In the genomic region with DNA sequence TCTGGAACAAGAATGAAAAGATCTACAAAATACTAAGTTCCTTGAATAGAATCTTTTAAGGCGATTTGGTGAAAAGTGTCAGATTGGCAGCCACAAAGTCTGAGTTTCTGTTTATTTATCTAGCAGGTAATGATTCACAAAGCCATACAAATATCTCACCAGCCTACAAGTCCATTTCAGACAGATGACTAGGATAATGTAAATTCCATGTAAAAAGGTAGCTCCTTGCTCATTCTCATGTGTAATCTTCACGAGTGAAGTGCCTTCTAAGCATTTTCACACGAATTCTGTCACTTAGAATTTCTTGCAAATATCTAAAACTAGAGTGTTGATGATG, we compare ENCODE assay signal across 12 cellular contexts.
DNase-seq lines count a peak whose midpoint lies in the region; ATAC-seq, FAIRE-seq and TF ChIP-seq lines count a peak whose summit lies in the region.
"Had no signal": no experiment of that assay in that cellular context is flagged by ENCODE, and none has a peak within 500 bp of the region (broad histone marks: within the 10 kb centered on the region; RNA-seq: fewer than 3 reads in every experiment).

No MANE protein-coding gene starts in this region.

- peak in 1 of 2 experiments; percentile 63; a peak in 1 of 5 replicates for TF ChIP-seq EP300 in A549 (IDR thresholded peaks at IDR 0.05)

- intact Hi-C loops in esophagus squamous epithelium (cut with DNase I) = no loop called here

- WGBS in A549 (ENCODE audit: missing lambda C conversion rate) = 2% methylated on average over 3 of the region's 3 CpGs
- WGBS in esophagus squamous epithelium, 2 donors = 22 to 43% methylated on average over 3 of the region's 3 CpGs

- H3K27me3 Mint-ChIP-seq in nephron progenitor cell (ENCODE audit: low read depth, poor library complexity) = peaks cover 10% of the 10 kb centered on the region

- H3K27ac Mint-ChIP-seq in nephron progenitor cell = peak overlapping the region; percentile 83

- POLR2A ChIA-PET in A549 (lab: Yijun Ruan, JAX) = interaction anchor here (0.6 to 1.7 kb wide), 7 partner anchors 16 to 86 kb away, joined by 3 to 6 read pairs (median 5); no protein-coding TSS in a partner anchor

- no peak for FAIRE-seq in A549 (lab: Jason Lieb, UNC)
- FAIRE-seq in RCC 7860 (lab: Jason Lieb, UNC) = peak; percentile 48

- H3K27me3 ChIP-seq in esophagus squamous epithelium = no peaks in the 10 kb centered on the region

- H3K4me1 Mint-ChIP-seq in nephron progenitor cell = peaks cover 44% of the 10 kb centered on the region

- no peaks in the 10 kb centered on the region for H3K9me3 ChIP-seq in A549
- H3K9me3 ChIP-seq in esophagus squamous epithelium = no peaks in the 10 kb centered on the region

- H3K4me3 ChIP-seq in A549 (peak overlapping the region; percentile 33; the same call in 2 of the 3 replicates), esophagus squamous epithelium (peak overlapping the region; percentile 22 to 57 (median 42))

- TF ChIP-seq POLR2A in A549 (IDR thresholded peaks at IDR 0.05; ENCODE audit: low read length) (no peak), esophagus squamous epithelium (IDR thresholded peaks at IDR 0.05) (no peak)

- H3K9me3 Mint-ChIP-seq in nephron progenitor cell = no peaks in the 10 kb centered on the region

- no peak for TF ChIP-seq CTCF in A549 (IDR thresholded peaks at IDR 0.05)
- TF ChIP-seq CTCF in esophagus squamous epithelium (IDR thresholded peaks at IDR 0.05) = no peak
- no peak for TF ChIP-seq CTCF in nephron progenitor cell (IDR thresholded peaks at IDR 0.05)

- peak overlapping the region; percentile 82 for H3K4me2 ChIP-seq in A549

- H3K4me1 ChIP-seq in A549 (peaks cover 47% of the 10 kb centered on the region), esophagus squamous epithelium (peaks cover 0 to 16% (median 15%) of the 10 kb centered on the region in 3 donors)

- CTCF ChIA-PET in A549 (lab: Yijun Ruan, JAX) = interaction anchor here (0.9 to 1.7 kb wide), 2 partner anchors 21 to 149 kb away, joined by 3 to 5 read pairs; no protein-coding TSS in a partner anchor

- no peak; a peak in 3 of 5 replicates for TF ChIP-seq RAD21 in A549 (conservative IDR thresholded peaks at IDR 0.05 in 1 of 2, IDR thresholded peaks at IDR 0.05 in 1 of 2)

- H3K36me3 ChIP-seq in esophagus squamous epithelium = no peaks in the 10 kb centered on the region

- H3K4me3 Mint-ChIP-seq in nephron progenitor cell = peak overlapping the region; percentile 60

- ATAC-seq in A549 (peak; percentile 82 to 84), GM19467 (IDR thresholded peaks at IDR 0.05; ENCODE audit: unreplicated experiment) (no peak), HG02678 (IDR thresholded peaks at IDR 0.05; ENCODE audit: unreplicated experiment) (no peak), HG02798 (IDR thresholded peaks at IDR 0.05; ENCODE audit: poor library complexity, unreplicated experiment) (no peak)
- ATAC-seq: HCT116 had no signal

- DNase-seq in A549 (ENCODE audit: low read depth in 1 of 2, low spot score in 1 of 2) (peak; percentile 50 to 74), RCC 7860 (ENCODE audit: low spot score) (peak; percentile 67), esophagus squamous epithelium (lab: John Stamatoyannopoulos, UW) (no peak), nephron progenitor cell (no peak), NCI-H1092 (lab: John Stamatoyannopoulos, UW) (no peak)
- DNase-seq: anterior cingulate cortex, NCI-H1417 treated with DMSO at 0.1 percent for 48 hours, T-helper 9 cell had no signal

- H3K36me3 Mint-ChIP-seq in nephron progenitor cell (ENCODE audit: low read depth) = no peaks in the 10 kb centered on the region

- H3K27ac ChIP-seq in A549 (peak overlapping the region; percentile 86 to 91), esophagus squamous epithelium (peak overlapping the region in 2 of 4 donors; percentile 36 to 45)

TF ChIP-seq in A549, 52 proteins besides CTCF, POLR2A, EP300 and RAD21:
- TF ChIP-seq KDM1A (IDR thresholded peaks at IDR 0.05; ENCODE audit: low read depth) = no peak
- TF ChIP-seq MAFK (IDR thresholded peaks at IDR 0.05; ENCODE audit: partially characterized antibody) = peak; percentile 82
- TF ChIP-seq, protein P1, sequence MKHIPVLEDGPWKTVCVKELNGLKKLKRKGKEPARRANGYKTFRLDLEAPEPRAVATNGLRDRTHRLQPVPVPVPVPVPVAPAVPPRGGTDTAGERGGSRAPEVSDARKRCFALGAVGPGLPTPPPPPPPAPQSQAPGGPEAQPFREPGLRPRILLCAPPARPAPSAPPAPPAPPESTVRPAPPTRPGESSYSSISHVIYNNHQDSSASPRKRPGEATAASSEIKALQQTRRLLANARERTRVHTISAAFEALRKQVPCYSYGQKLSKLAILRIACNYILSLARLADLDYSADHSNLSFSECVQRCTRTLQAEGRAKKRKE (CRISPR knock-in tag; IDR thresholded peaks at IDR 0.05; ENCODE audit: low read depth) = no peak
- TF ChIP-seq, protein P2, sequence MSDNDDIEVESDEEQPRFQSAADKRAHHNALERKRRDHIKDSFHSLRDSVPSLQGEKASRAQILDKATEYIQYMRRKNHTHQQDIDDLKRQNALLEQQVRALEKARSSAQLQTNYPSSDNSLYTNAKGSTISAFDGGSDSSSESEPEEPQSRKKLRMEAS (IDR thresholded peaks at IDR 0.05) = 0 out of 2 replicates have a peak, but pooled peaks have one; percentile 19
- TF ChIP-seq JUNB (IDR thresholded peaks at IDR 0.05) = peak; percentile 61
- no peak for TF ChIP-seq HOXA7 (CRISPR knock-in tag; IDR thresholded peaks at IDR 0.05)
- TF ChIP-seq, protein P3, sequence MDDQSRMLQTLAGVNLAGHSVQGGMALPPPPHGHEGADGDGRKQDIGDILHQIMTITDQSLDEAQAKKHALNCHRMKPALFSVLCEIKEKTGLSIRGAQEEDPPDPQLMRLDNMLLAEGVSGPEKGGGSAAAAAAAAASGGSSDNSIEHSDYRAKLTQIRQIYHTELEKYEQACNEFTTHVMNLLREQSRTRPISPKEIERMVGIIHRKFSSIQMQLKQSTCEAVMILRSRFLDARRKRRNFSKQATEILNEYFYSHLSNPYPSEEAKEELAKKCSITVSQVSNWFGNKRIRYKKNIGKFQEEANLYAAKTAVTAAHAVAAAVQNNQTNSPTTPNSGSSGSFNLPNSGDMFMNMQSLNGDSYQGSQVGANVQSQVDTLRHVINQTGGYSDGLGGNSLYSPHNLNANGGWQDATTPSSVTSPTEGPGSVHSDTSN (IDR thresholded peaks at IDR 0.05) = no peak
- TF ChIP-seq TFCP2L1 (CRISPR knock-in tag; IDR thresholded peaks at IDR 0.05) = no peak
- peak; percentile 66 for TF ChIP-seq FOSL2 (IDR thresholded peaks at IDR 0.05)
- TF ChIP-seq FOSL2 (CRISPR knock-in tag; IDR thresholded peaks at IDR 0.05) = peak; percentile 78
- TF ChIP-seq JUN (IDR thresholded peaks at IDR 0.05) = peak in 1 of 2 experiments; percentile 43; a peak in 3 of 5 replicates
- 0 out of 2 replicates have a peak, but pooled peaks have one; percentile 20 for TF ChIP-seq GATA3 (IDR thresholded peaks at IDR 0.05; ENCODE audit: borderline replicate concordance)

Comparison
In these comparisons a context has a peak if more than half of its experiments do, and no peak if none do; other contexts are left out.
1. ATAC-seq: peak in A549 (2 of 2); none in GM19467 (single experiment), HG02678 (single experiment) and HG02798 (single experiment).
2. DNase-seq: peak in A549 (2 of 2) and RCC 7860 (single experiment); none in esophagus squamous epithelium (single experiment), nephron progenitor cell (single experiment) and NCI-H1092 (single experiment).